Comparison of ENCODE assay signal across 11 cellular contexts in the genomic region with DNA sequence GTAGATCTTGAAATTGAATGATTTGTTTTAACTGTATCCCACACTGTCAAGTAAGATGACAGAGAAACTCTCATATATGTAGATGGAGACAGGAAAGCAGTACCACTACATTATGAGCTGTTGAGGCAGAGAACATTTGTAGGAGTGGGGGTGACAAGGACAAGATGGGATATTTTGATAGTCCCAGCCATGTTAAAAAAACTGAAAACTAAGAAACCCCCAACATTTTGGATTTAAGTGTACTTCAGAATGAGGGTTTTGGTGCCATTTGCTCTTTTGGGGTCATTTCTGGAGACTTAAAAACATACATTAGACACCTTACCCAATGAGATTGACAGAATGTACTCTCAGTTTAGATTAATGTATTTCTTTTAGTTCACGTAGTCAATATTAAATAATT.
DNase-seq lines count a peak whose midpoint lies in the region; ATAC-seq and TF ChIP-seq lines count a peak whose summit lies in the region.
"Had no signal": no experiment of that assay in that cellular context is flagged by ENCODE, and none has a peak within 500 bp of the region (broad histone marks: within the 10 kb centered on the region; RNA-seq: fewer than 3 reads in every experiment).

No MANE protein-coding gene starts in this region.

- H3K9me1 ChIP-seq in IMR-90 (ENCODE audit: insufficient read depth, low read length): peaks cover 4% of the 10 kb centered on the region; the same call in 1 of the 2 replicates

- peak overlapping the region; percentile 78; the same call in 1 of the 2 replicates for H3K18ac ChIP-seq in IMR-90 (ENCODE audit: low read depth, low read length)

- H3K56ac ChIP-seq in IMR-90 (ENCODE audit: extremely low read depth, insufficient read depth, low read length): peak overlapping the region; percentile 58

- H3K4me1 ChIP-seq in IMR-90 (ENCODE audit: control insufficient read depth, insufficient read depth, low read length) (peaks cover 2% of the 10 kb centered on the region; the same call in 1 of the 2 replicates), duodenal mucosa (ENCODE audit: control insufficient read depth in 1 of 2, insufficient read depth in 2 of 2, low read length in 2 of 2) (peaks cover 4 to 19% of the 10 kb centered on the region in 2 donors), neural progenitor cell (no peaks in the 10 kb centered on the region)

- H3K14ac ChIP-seq in IMR-90 (replicated peaks; ENCODE audit: low read depth, low read length): peak overlapping the region; percentile 39; the same call in 1 of the 2 replicates

- H4K20me1 ChIP-seq in IMR-90 (ENCODE audit: insufficient read depth, low read length) (peaks cover 3% of the 10 kb centered on the region; the same call in 1 of the 2 replicates), neural progenitor cell (ENCODE audit: low read depth) (peaks cover 15% of the 10 kb centered on the region)

- TF ChIP-seq CTCF in AG04450 (IDR thresholded peaks at IDR 0.05; ENCODE audit: low read depth, low read length): no peak
- TF ChIP-seq CTCF in IMR-90 (conservative IDR thresholded peaks at IDR 0.05; ENCODE audit: low read depth, low read length): no peak
- TF ChIP-seq CTCF in neural progenitor cell (IDR thresholded peaks at IDR 0.05): no peak

- H4K8ac ChIP-seq in IMR-90 (ENCODE audit: low read depth in 2 of 2, low read length in 2 of 2): peak overlapping the region in 1 of 2 experiments; percentile 71; a peak in 1 of 4 replicates

- no peak overlapping the region for H3K27ac ChIP-seq in AG04450 (ENCODE audit: low read depth, low read length)
- peak overlapping the region; percentile 25; the same call in 1 of the 2 replicates for H3K27ac ChIP-seq in IMR-90 (ENCODE audit: insufficient read depth, low read length)
- H3K27ac ChIP-seq in duodenal mucosa (ENCODE audit: low read depth, low read length): no peak overlapping the region
- no peak overlapping the region for H3K27ac ChIP-seq in neural progenitor cell

- no peak overlapping the region; the same call in 1 of the 2 replicates for H2AK5ac ChIP-seq in IMR-90 (ENCODE audit: low read depth, low read length)

- DNase-seq in AG04450 (ENCODE audit: low read depth, low spot score): no peak
- no peak for DNase-seq in IMR-90
- no peak for DNase-seq in neural progenitor cell (ENCODE audit: low spot score)
- DNase-seq in ecto neural progenitor cell (ENCODE audit: low spot score): no peak
- DNase-seq in NCI-H82 treated with DMSO at 0.1 percent for 48 hours (lab: John Stamatoyannopoulos, UW; ENCODE audit: unreplicated experiment): no peak
- no peak for DNase-seq in SK-N-DZ (ENCODE audit: low spot score)
- DNase-seq in NCI-H146 (lab: John Stamatoyannopoulos, UW): no peak
- DNase-seq: activated CD4-positive, alpha-beta T cell treated with anti-CD3 and anti-CD28 coated beads for 1 hour; activated naive CD4-positive, alpha-beta T cell treated with anti-CD3 and anti-CD28 coated beads, Interleukin-2, amount 50 U/mL, for 16 hours; NCI-H2107 had no signal

- H3K27ac Mint-ChIP-seq in neural progenitor cell: no peak overlapping the region

- peaks cover 13% of the 10 kb centered on the region for H3F3A ChIP-seq in neural progenitor cell (ENCODE audit: low read depth)

- H3K79me1 ChIP-seq in IMR-90 (ENCODE audit: low read depth in 1 of 2, low read length in 2 of 2): peaks cover 4 to 36% of the 10 kb centered on the region in 2 experiments; a peak in 3 of 4 replicates

- WGBS in IMR-90 (ENCODE audit: extremely low coverage in 2 of 2, insufficient read length in 1 of 2), 2 experiments: no CpG with 5 or more reads among the region's 1 CpG

- no peak overlapping the region for H2BK20ac ChIP-seq in IMR-90 (ENCODE audit: low read depth, low read length)

- H3K27me3 ChIP-seq in AG04450 (ENCODE audit: control insufficient read depth, insufficient read depth, low read length) (no peaks in the 10 kb centered on the region), IMR-90 (ENCODE audit: control insufficient read depth, insufficient read depth, low read length) (no peaks in the 10 kb centered on the region), duodenal mucosa (ENCODE audit: control insufficient read depth in 1 of 2, insufficient read depth in 2 of 2, low read length in 2 of 2) (peaks cover 0 to 5% of the 10 kb centered on the region in 2 donors), neural progenitor cell (peaks cover 62% of the 10 kb centered on the region)

- H4K91ac ChIP-seq in IMR-90 (ENCODE audit: insufficient read depth, low read depth, low read length): peak overlapping the region; percentile 55; the same call in 1 of the 2 replicates

- H3K4me3 ChIP-seq in AG04450 (ENCODE audit: low read depth, low read length) (peak overlapping the region; percentile 78), IMR-90 (ENCODE audit: insufficient read depth, low read depth, low read length) (peak overlapping the region; percentile 57), duodenal mucosa (ENCODE audit: low read depth in 1 of 2, low read length in 2 of 2) (peak overlapping the region; percentile 76 to 81), neural progenitor cell (no peak overlapping the region)

- no peaks in the 10 kb centered on the region for H3K79me2 ChIP-seq in neural progenitor cell (ENCODE audit: low read depth)

- no peaks in the 10 kb centered on the region for H3K9me3 Mint-ChIP-seq in neural progenitor cell

- intact Hi-C loops in IMR-90 (cut with micrococcal nuclease): loop anchor here (1.0 to 10.0 kb wide), 8 partner anchors 42 to 364 kb away; a partner anchor contains a TSS

- peak overlapping the region; percentile 38; the same call in 1 of the 2 replicates for H3K4ac ChIP-seq in IMR-90 (ENCODE audit: low read depth, low read length)

- H3K27me3 Mint-ChIP-seq in neural progenitor cell (ENCODE audit: insufficient read depth, low read depth): peaks cover 12% of the 10 kb centered on the region

- peak overlapping the region; percentile 56; the same call in 1 of the 2 replicates for H2BK120ac ChIP-seq in IMR-90 (ENCODE audit: low read depth, low read length)

- H3K4me1 Mint-ChIP-seq in neural progenitor cell: peaks cover 13% of the 10 kb centered on the region

- H2BK5ac ChIP-seq in IMR-90 (ENCODE audit: low read depth, low read length, poor library complexity, severe bottlenecking): peak overlapping the region; percentile 93

- no TSS peak for BruUV-seq in IMR-90 (replicated peaks; lab: Mats Ljungman, UMichigan)

- TF ChIP-seq RAD21 in IMR-90 (IDR thresholded peaks at IDR 0.05; ENCODE audit: low read length): no peak

- in situ Hi-C loops in IMR-90 (cut with MboI; ENCODE audit: low sequenced_read_pairs): loop anchor here (10.0 kb wide), 1 partner anchor 366 kb away; no protein-coding TSS in a partner anchor

- H4K5ac ChIP-seq in IMR-90 (ENCODE audit: low read depth, low read length): no peak overlapping the region

- H3K36me3 ChIP-seq in IMR-90 (ENCODE audit: control insufficient read depth, insufficient read depth, low read length) (no peaks in the 10 kb centered on the region; the same call in 1 of the 2 replicates), duodenal mucosa (ENCODE audit: control insufficient read depth in 1 of 2, insufficient read depth in 2 of 2, low read length in 2 of 2) (no peaks in the 10 kb centered on the region), neural progenitor cell (no peaks in the 10 kb centered on the region)

- H3K9ac ChIP-seq in IMR-90 (ENCODE audit: low read depth, low read length) (peak overlapping the region; percentile 85), duodenal mucosa (ENCODE audit: low read depth in 1 of 2, low read length in 2 of 2) (peak overlapping the region; percentile 4 to 62), neural progenitor cell (no peak overlapping the region)

- H3K4me2 ChIP-seq in IMR-90 (ENCODE audit: low read depth, low read length) (peak overlapping the region; percentile 98), neural progenitor cell (no peak overlapping the region)

- dilution Hi-C loops in IMR-90 (cut with HindIII; ENCODE audit: low sequenced_read_pairs, unreplicated experiment): no loop called here

- peak overlapping the region; percentile 88; the same call in 1 of the 2 replicates for H3K23ac ChIP-seq in IMR-90 (ENCODE audit: low read depth, low read length)

- TF ChIP-seq POLR2A in IMR-90 (IDR thresholded peaks at IDR 0.05; ENCODE audit: low read depth, low read length): no peak

- no peak overlapping the region for H2AK9ac ChIP-seq in IMR-90 (replicated peaks; ENCODE audit: low read depth, low read length, poor library complexity)

- peak overlapping the region; percentile 92 for H3K4me3 Mint-ChIP-seq in neural progenitor cell

- CTCF ChIA-PET in AG04450 (lab: Charles Lee) (interaction anchor here (0.5 to 4.7 kb wide), 11 partner anchors 14 to 537 kb away, joined by 3 to 28 read pairs (median 3); a partner anchor contains a TSS), IMR-90 (lab: Yijun Ruan, JAX) (interaction anchor here (0.5 to 2.3 kb wide), 10 partner anchors 12 to 516 kb away, joined by 3 to 13 read pairs (median 4); no protein-coding TSS in a partner anchor)

- ATAC-seq in IMR-90 (ENCODE audit: low read depth): no peak

- H3K36me3 Mint-ChIP-seq in neural progenitor cell: no peaks in the 10 kb centered on the region

- POLR2A ChIA-PET in AG04450 (lab: Yijun Ruan, JAX) (interaction anchor here (1.0 kb wide), 1 partner anchor 77 kb away, joined by 5 read pairs; no protein-coding TSS in a partner anchor), IMR-90 (lab: Charles Lee; ENCODE audit: unreplicated experiment) (no interaction called here)

- H3K9me3 ChIP-seq in AG04450 (ENCODE audit: control insufficient read depth, insufficient read depth, low read length) (no peaks in the 10 kb centered on the region; the same call in 1 of the 2 replicates), IMR-90 (ENCODE audit: control insufficient read depth, insufficient read depth, low read length) (no peaks in the 10 kb centered on the region), duodenal mucosa (ENCODE audit: control insufficient read depth in 1 of 2, low read length in 2 of 2) (no peaks in the 10 kb centered on the region), neural progenitor cell (ENCODE audit: low read depth) (no peaks in the 10 kb centered on the region)

- no peak overlapping the region for H2AFZ ChIP-seq in IMR-90 (replicated peaks; ENCODE audit: low read length, poor library complexity)
- H2AFZ ChIP-seq in neural progenitor cell (replicated peaks): no peak overlapping the region

- peak overlapping the region; percentile 74; the same call in 2 of the 3 replicates for H2BK15ac ChIP-seq in IMR-90 (ENCODE audit: low read depth, low read length)

TF ChIP-seq in IMR-90, 13 proteins besides CTCF, POLR2A, EP300 and RAD21 (continues in another document):
- no peak for TF ChIP-seq NFE2L2 (IDR thresholded peaks at IDR 0.05; ENCODE audit: low read depth, low read length)
- TF ChIP-seq, protein P1, sequence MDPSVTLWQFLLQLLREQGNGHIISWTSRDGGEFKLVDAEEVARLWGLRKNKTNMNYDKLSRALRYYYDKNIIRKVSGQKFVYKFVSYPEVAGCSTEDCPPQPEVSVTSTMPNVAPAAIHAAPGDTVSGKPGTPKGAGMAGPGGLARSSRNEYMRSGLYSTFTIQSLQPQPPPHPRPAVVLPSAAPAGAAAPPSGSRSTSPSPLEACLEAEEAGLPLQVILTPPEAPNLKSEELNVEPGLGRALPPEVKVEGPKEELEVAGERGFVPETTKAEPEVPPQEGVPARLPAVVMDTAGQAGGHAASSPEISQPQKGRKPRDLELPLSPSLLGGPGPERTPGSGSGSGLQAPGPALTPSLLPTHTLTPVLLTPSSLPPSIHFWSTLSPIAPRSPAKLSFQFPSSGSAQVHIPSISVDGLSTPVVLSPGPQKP (IDR thresholded peaks at IDR 0.05; ENCODE audit: borderline replicate concordance, low read depth, low read length): no peak
